ENCODE assay signal across 8 cellular contexts in genomic region chr17:39980402-39981206, GRCh38. TPM values are rescaled to one million over a fixed set of nuclear protein-coding genes. Genes with fewer than 3 reads are reported as not detected.
DNase-seq lines count a peak whose midpoint lies in the region; ATAC-seq and TF ChIP-seq lines count a peak whose summit lies in the region.

PSMD3 (plus strand) TSS chr17:39980807; CDS start chr17:39980971, 164 bp downstream.

- peak within 1 kb of the TSS; percentile 96 for H3K4me3 Mint-ChIP-seq in T-helper 2 cell treated with Interferon-gamma antibody and Interleukin-4, amounts not matched to agents 5 μg/mL and 100 μg/mL, for 36 hours

- TF ChIP-seq CTCF in ascending aorta (IDR thresholded peaks at IDR 0.05): peak; percentile 75 to 94 (median 81)
- TF ChIP-seq CTCF in right atrium auricular region (IDR thresholded peaks at IDR 0.05): peak; percentile 68 to 82
- TF ChIP-seq CTCF in uterus (IDR thresholded peaks at IDR 0.05): peak; percentile 77 to 98 (median 92)

- H3K36me3 ChIP-seq in ascending aorta: peaks cover 15 to 16% of the 10 kb centered on the region in 2 donors
- H3K36me3 ChIP-seq in right atrium auricular region: peaks cover 15% of the 10 kb centered on the region
- no peaks in the 10 kb centered on the region for H3K36me3 ChIP-seq in uterus

- peak within 1 kb of the TSS; percentile 88 to 99 for H3K4me3 ChIP-seq in ascending aorta
- H3K4me3 ChIP-seq in right atrium auricular region: peak within 1 kb of the TSS; percentile 95 to 100
- peak within 1 kb of the TSS; percentile 80 to 96 for H3K4me3 ChIP-seq in uterus

- H3K27ac ChIP-seq in ascending aorta (peak within 1 kb of the TSS; percentile 85 to 93), right atrium auricular region (peak within 1 kb of the TSS; percentile 90 to 95), uterus (peak within 1 kb of the TSS; percentile 95)

- peak within 1 kb of the TSS; percentile 96 for H3K27ac Mint-ChIP-seq in T-helper 2 cell treated with Interferon-gamma antibody and Interleukin-4, amounts not matched to agents 5 μg/mL and 100 μg/mL, for 36 hours

- peaks cover 18% of the 10 kb centered on the region for H3K36me3 Mint-ChIP-seq in T-helper 2 cell treated with Interferon-gamma antibody and Interleukin-4, amounts not matched to agents 5 μg/mL and 100 μg/mL, for 36 hours (ENCODE audit: low read depth)

- peak; percentile 80 for TF ChIP-seq POLR2A in GM18505 (IDR thresholded peaks at IDR 0.05; ENCODE audit: borderline replicate concordance, extremely low read depth, insufficient read depth, insufficient read length)
- TF ChIP-seq POLR2A in uterus (IDR thresholded peaks at IDR 0.05): peak; percentile 80 to 93

- DNase-seq in NCI-H1930 (lab: John Stamatoyannopoulos, UW): peak; percentile 96 to 99
- peak; percentile 98 for DNase-seq in T-helper 2 cell treated with Interferon-gamma antibody and Interleukin-4, amounts not matched to agents 5 μg/mL and 100 μg/mL, for 36 hours (ENCODE audit: low spot score)
- DNase-seq in ascending aorta (ENCODE audit: low spot score in 2 of 2): peak; percentile 98 to 100
- peak; percentile 100 for DNase-seq in right atrium auricular region (ENCODE audit: low spot score)
- DNase-seq in pulmonary artery endothelial cell (ENCODE audit: low read depth, low spot score): peak; percentile 99
- DNase-seq in uterus: peak; percentile 99

- ATAC-seq in GM18505 (IDR thresholded peaks at IDR 0.05; ENCODE audit: unreplicated experiment) (peak; percentile 83), HG02973 (IDR thresholded peaks at IDR 0.05; ENCODE audit: unreplicated experiment) (peak; percentile 88)

- H3K4me1 ChIP-seq in ascending aorta: peaks cover 9 to 15% of the 10 kb centered on the region in 2 donors
- H3K4me1 ChIP-seq in right atrium auricular region: peaks cover 0 to 26% of the 10 kb centered on the region in 2 donors
- H3K4me1 ChIP-seq in uterus: peaks cover 0 to 13% of the 10 kb centered on the region in 2 donors

- H3K9me3 ChIP-seq in ascending aorta (no peaks in the 10 kb centered on the region), right atrium auricular region (no peaks in the 10 kb centered on the region), uterus (no peaks in the 10 kb centered on the region)

- no peaks in the 10 kb centered on the region for H3K9me3 Mint-ChIP-seq in T-helper 2 cell treated with Interferon-gamma antibody and Interleukin-4, amounts not matched to agents 5 μg/mL and 100 μg/mL, for 36 hours

- H3K27me3 ChIP-seq in ascending aorta (no peaks in the 10 kb centered on the region), right atrium auricular region (no peaks in the 10 kb centered on the region), uterus (no peaks in the 10 kb centered on the region)

- H3K4me1 Mint-ChIP-seq in T-helper 2 cell treated with Interferon-gamma antibody and Interleukin-4, amounts not matched to agents 5 μg/mL and 100 μg/mL, for 36 hours (ENCODE audit: low read depth): peaks cover 24% of the 10 kb centered on the region

- intact Hi-C loops in ascending aorta (cut with DNase I) (loop anchor here (1.0 kb wide), 4 partner anchors 21 to 108 kb away; partner anchors contain the start of genes LRRC3C and ORMDL3), uterus (cut with DNase I; ENCODE audit: low total_unique reads) (no loop called here)

- H3K27me3 Mint-ChIP-seq in T-helper 2 cell treated with Interferon-gamma antibody and Interleukin-4, amounts not matched to agents 5 μg/mL and 100 μg/mL, for 36 hours (ENCODE audit: low read depth): peaks cover 6% of the 10 kb centered on the region

RNA-seq across cellular contexts. Expression of gene PSMD3, which starts in this region (rescaled TPM):
- total RNA-seq in ascending aorta (93.1 TPM), right atrium auricular region (10 to 100 TPM; 76.3 to 88.8 TPM), pulmonary artery endothelial cell (138 and 151 TPM in 2 replicates), uterus (100 to 1,000 TPM in 1 of 4 donors, 10 to 100 TPM in 3; 62.0 to 158 (median 84.7) TPM)

Comparison
In these comparisons a context has a peak if more than half of its experiments do, and no peak if none do; other contexts are left out.
1. Peak in every context shown above with its lines: DNase-seq, ATAC-seq, H3K4me3 ChIP-seq and H3K27ac ChIP-seq.